Comparison of ENCODE assay signal across 8 cellular contexts in the genomic region with DNA sequence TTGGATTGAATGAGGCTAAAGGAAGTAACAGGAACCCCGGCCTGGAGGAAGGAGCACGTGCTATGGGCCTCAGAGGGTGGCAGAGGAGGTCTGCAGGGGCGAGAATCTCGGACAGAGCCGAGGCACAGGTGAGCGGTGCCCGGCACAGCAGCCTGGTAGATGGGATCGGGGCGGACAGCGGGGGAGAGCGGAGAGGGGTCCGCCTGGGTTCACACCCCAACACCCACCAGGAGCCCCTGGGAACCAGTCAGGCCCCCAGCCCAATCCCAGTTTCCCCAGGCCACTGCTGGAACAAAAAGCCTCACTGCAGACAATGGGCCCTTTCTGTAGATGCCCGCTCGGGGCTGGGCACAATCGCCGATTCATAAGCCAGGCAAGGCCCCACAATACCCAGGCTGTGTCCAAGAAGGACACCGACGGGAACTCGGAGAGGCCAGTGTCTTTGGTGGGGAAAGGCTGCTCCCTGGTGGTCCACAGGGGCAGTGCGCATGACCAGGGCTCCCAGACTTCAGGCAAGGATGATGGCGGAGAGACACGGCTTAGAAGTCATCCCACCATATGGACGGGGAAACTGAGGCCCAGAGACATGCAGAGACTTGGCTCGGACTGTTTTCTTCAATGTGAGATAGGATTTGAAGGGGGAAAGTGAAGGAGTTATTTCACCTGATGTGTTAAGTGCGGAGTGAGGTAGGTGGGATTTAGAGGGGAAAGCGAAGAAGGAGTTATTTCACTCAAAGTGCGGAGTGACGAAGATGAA.
DNase-seq lines count a peak whose midpoint lies in the region; ATAC-seq, FAIRE-seq and TF ChIP-seq lines count a peak whose summit lies in the region.

No MANE protein-coding gene starts in this region.

- no peak overlapping the region for H3K56ac ChIP-seq in H9 (ENCODE audit: insufficient read length, low read depth, low read length)

- H2AFZ ChIP-seq in H9 (ENCODE audit: low read length) (no peak overlapping the region), HepG2 (ENCODE audit: low read length) (no peak overlapping the region)

- H3K4me3 Mint-ChIP-seq in H9 (no peak overlapping the region), chondrocyte (ENCODE audit: unreplicated experiment) (no peak overlapping the region)
- H3K4me3 Mint-ChIP-seq in activated CD4-positive, alpha-beta T cell treated with anti-CD3 and anti-CD28 coated beads for 36 hours = no peak overlapping the region

- TF ChIP-seq POLR2A in HepG2 (IDR thresholded peaks at IDR 0.05; ENCODE audit: insufficient read depth in 1 of 2, low read depth in 2 of 2, low read length in 2 of 2) = no peak

- H3K36me3 Mint-ChIP-seq in H9 (ENCODE audit: insufficient read depth in 1 of 3, low read depth in 3 of 3) (no peaks in the 10 kb centered on the region), chondrocyte (ENCODE audit: low read depth) (no peaks in the 10 kb centered on the region)
- H3K36me3 Mint-ChIP-seq in activated CD4-positive, alpha-beta T cell treated with anti-CD3 and anti-CD28 coated beads for 36 hours (ENCODE audit: low read depth) = no peaks in the 10 kb centered on the region

- CTCF ChIA-PET in activated CD4-positive, alpha-beta T cell treated with anti-CD3 and anti-CD28 coated beads for 36 hours (lab: Charles Lee) = interaction anchor here (0.7 to 1.6 kb wide), 6 partner anchors 11 to 516 kb away, joined by 3 to 8 read pairs (median 4); no protein-coding TSS in a partner anchor
- CTCF ChIA-PET in HepG2 (lab: Yijun Ruan, JAX; ENCODE audit: low intra/inter-chr PET ratio, low total read pairs) = interaction anchor here (1.1 to 2.6 kb wide), 3 partner anchors 420 to 516 kb away, joined by 3 to 22 read pairs (median 15); no protein-coding TSS in a partner anchor

- no peak overlapping the region for H2BK12ac ChIP-seq in H9 (ENCODE audit: insufficient read length, low read depth, low read length)

- peak; percentile 70 for ATAC-seq in activated CD4-positive, alpha-beta T cell treated with anti-CD3 and anti-CD28 coated beads for 36 hours
- peak; percentile 94 for ATAC-seq in HepG2
- ATAC-seq in GM21825 (IDR thresholded peaks at IDR 0.05; ENCODE audit: unreplicated experiment) = no peak

- H3K27ac ChIP-seq in H9 (ENCODE audit: insufficient read length, low read depth, low read length) (no peak overlapping the region), HepG2 (ENCODE audit: extremely low read length, insufficient read depth, low read length) (no peak overlapping the region)

- H3T11ph ChIP-seq in H9 (ENCODE audit: low read length) = no peak overlapping the region

- H3K79me2 ChIP-seq in H9 (ENCODE audit: insufficient read depth, low read length) (no peaks in the 10 kb centered on the region), HepG2 (ENCODE audit: insufficient read depth, low read length) (no peaks in the 10 kb centered on the region)

- H3K79me1 ChIP-seq in H9 (ENCODE audit: insufficient read depth, low read depth, low read length, poor library complexity, severe bottlenecking) = no peaks in the 10 kb centered on the region

- peak; percentile 98 for TF ChIP-seq CTCF in H9 (conservative IDR thresholded peaks at IDR 0.05)
- TF ChIP-seq CTCF in chondrocyte (IDR thresholded peaks at IDR 0.05) = peak; percentile 95
- peak; percentile 97 for TF ChIP-seq CTCF in HepG2 (CRISPR knock-in tag; IDR thresholded peaks at IDR 0.05)

- no peak overlapping the region for H2AK5ac ChIP-seq in H9 (ENCODE audit: insufficient read length, low read length)

- H3K9me3 ChIP-seq in H9 (ENCODE audit: control insufficient read depth, low read depth, low read length) = no peaks in the 10 kb centered on the region
- H3K9me3 ChIP-seq in HepG2 (ENCODE audit: low read length) = no peaks in the 10 kb centered on the region

- H3K36me3 ChIP-seq in HepG2 (replicated peaks in 1 of 2; ENCODE audit: control insufficient read depth in 1 of 2, insufficient read depth in 2 of 2, low read length in 2 of 2) = no peaks in the 10 kb centered on the region

- POLR2A ChIA-PET in activated CD4-positive, alpha-beta T cell treated with anti-CD3 and anti-CD28 coated beads for 36 hours (lab: Charles Lee) = no interaction called here
- POLR2A ChIA-PET in HepG2 (lab: Yijun Ruan, JAX) = no interaction called here

- peak; percentile 92 for TF ChIP-seq RAD21 in HepG2 (CRISPR knock-in tag; IDR thresholded peaks at IDR 0.05)

- no peak overlapping the region for H2BK20ac ChIP-seq in H9 (ENCODE audit: low read depth, low read length, poor library complexity, severe bottlenecking)

- BruUV-seq in HepG2 (replicated peaks; lab: Mats Ljungman, UMichigan) = no TSS peak

- no peak overlapping the region for H4K8ac ChIP-seq in H9 (replicated peaks; ENCODE audit: insufficient read length, low read depth, low read length)

- intact Hi-C loops in activated CD4-positive, alpha-beta T cell treated with anti-CD3 and anti-CD28 coated beads for 36 hours (cut with DNase I, micrococcal nuclease) = loop anchor here (1.0 to 5.0 kb wide), 7 partner anchors 172 to 1262 kb away; no protein-coding TSS in a partner anchor
- intact Hi-C loops in HepG2 (cut with micrococcal nuclease; ENCODE audit: unreplicated experiment) = loop anchor here (1.0 kb wide), 1 partner anchor 426 kb away; no protein-coding TSS in a partner anchor

- FAIRE-seq in HepG2 (lab: Jason Lieb, UNC) = peak; percentile 63

- no peak overlapping the region for H4K5ac ChIP-seq in H9 (ENCODE audit: insufficient read length, low read depth, low read length)

- H3K27me3 ChIP-seq in H9 (ENCODE audit: insufficient read depth, low read length) (no peaks in the 10 kb centered on the region), HepG2 (ENCODE audit: control insufficient read depth in 1 of 2, insufficient read depth in 2 of 2, low read length in 2 of 2) (peaks cover 0 to 11% of the 10 kb centered on the region in 2 experiments; a peak in 1 of 5 replicates)

- no peak overlapping the region for H3K27ac Mint-ChIP-seq in H9
- no peak overlapping the region for H3K27ac Mint-ChIP-seq in activated CD4-positive, alpha-beta T cell treated with anti-CD3 and anti-CD28 coated beads for 36 hours
- H3K27ac Mint-ChIP-seq in chondrocyte (ENCODE audit: unreplicated experiment) = no peak overlapping the region

- DNase-seq in COLO668 (lab: John Stamatoyannopoulos, UW; ENCODE audit: unreplicated experiment) = peak; percentile 29
- peak; percentile 86 for DNase-seq in H9
- peak; percentile 31 for DNase-seq in NCI-H2171 treated with DMSO at 0.1 percent for 48 hours (lab: John Stamatoyannopoulos, UW)
- DNase-seq in activated CD4-positive, alpha-beta T cell treated with anti-CD3 and anti-CD28 coated beads for 36 hours = peak; percentile 79
- DNase-seq in chondrocyte (ENCODE audit: low spot score) = peak; percentile 81
- DNase-seq in HepG2 (ENCODE audit: low spot score) = peak; percentile 36
- DNase-seq in stimulated activated CD4-positive, alpha-beta T cell treated with anti-CD3 and anti-CD28 coated beads, Interleukin-4, amount 100 ng/mL, for 4 hours = peak; percentile 40 to 67

- in situ Hi-C loops in HepG2 (cut with HindIII; ENCODE audit: extremely low pct_ligation_motif_present, low pct_unique_long_range_greater_than_20kb) = loop anchor here (25.0 kb wide), 1 partner anchor 922 kb away; no protein-coding TSS in a partner anchor

- TF ChIP-seq EP300 in HepG2 (IDR thresholded peaks at IDR 0.05; ENCODE audit: low read depth in 2 of 2, low read length in 2 of 2) (no peak), HepG2 (CRISPR knock-in tag; IDR thresholded peaks at IDR 0.05; ENCODE audit: borderline replicate concordance) (no peak)

- H3K9me3 Mint-ChIP-seq in H9 = no peaks in the 10 kb centered on the region; a peak in 1 of 5 replicates
- H3K9me3 Mint-ChIP-seq in activated CD4-positive, alpha-beta T cell treated with anti-CD3 and anti-CD28 coated beads for 36 hours (ENCODE audit: low read depth) = no peaks in the 10 kb centered on the region
- no peaks in the 10 kb centered on the region for H3K9me3 Mint-ChIP-seq in chondrocyte (ENCODE audit: low read depth)

- H4K91ac ChIP-seq in H9 (ENCODE audit: insufficient read length, low read depth, low read length) = no peak overlapping the region

- H3K14ac ChIP-seq in H9 (ENCODE audit: insufficient read depth, low read length) = no peak overlapping the region

- peaks cover 2 to 10% of the 10 kb centered on the region in 2 experiments; a peak in 1 of 4 replicates for H3K4me1 Mint-ChIP-seq in H9
- no peaks in the 10 kb centered on the region for H3K4me1 Mint-ChIP-seq in activated CD4-positive, alpha-beta T cell treated with anti-CD3 and anti-CD28 coated beads for 36 hours
- H3K4me1 Mint-ChIP-seq in chondrocyte (ENCODE audit: low read depth) = no peaks in the 10 kb centered on the region

- H3K23ac ChIP-seq in H9 (ENCODE audit: insufficient read length, low read depth, low read length) = no peak overlapping the region

- H3K9ac ChIP-seq in H9 (ENCODE audit: extremely low read depth, insufficient read length, low read length) = no peak overlapping the region
- no peak overlapping the region for H3K9ac ChIP-seq in HepG2 (ENCODE audit: insufficient read depth, low read depth, low read length)

- H3K4me1 ChIP-seq in H9 (ENCODE audit: insufficient read depth, low read length) (no peaks in the 10 kb centered on the region), HepG2 (ENCODE audit: insufficient read depth, low read length) (no peaks in the 10 kb centered on the region)

- WGBS in H9 (ENCODE audit: extremely low coverage, insufficient read length, low lambda C conversion rate) = 100% methylated on average over 1 of the region's 28 CpGs
- WGBS in HepG2 (ENCODE audit: low lambda C conversion rate) = 30% methylated on average over 19 of the region's 28 CpGs

- no peaks in the 10 kb centered on the region for H3K23me2 ChIP-seq in H9 (ENCODE audit: insufficient read length, low read depth, low read length, poor library complexity, severe bottlenecking)

- no peak overlapping the region for H2BK120ac ChIP-seq in H9 (ENCODE audit: low read depth, low read length, poor library complexity, severe bottlenecking)

- H2BK15ac ChIP-seq in H9 (ENCODE audit: low read depth, low read length) = no peak overlapping the region

- peaks cover 9% of the 10 kb centered on the region for H3K27me3 Mint-ChIP-seq in H9 (ENCODE audit: low read depth)
- peaks cover 15% of the 10 kb centered on the region for H3K27me3 Mint-ChIP-seq in activated CD4-positive, alpha-beta T cell treated with anti-CD3 and anti-CD28 coated beads for 36 hours
- H3K27me3 Mint-ChIP-seq in chondrocyte (ENCODE audit: low read depth) = peaks cover 24% of the 10 kb centered on the region

- H2BK5ac ChIP-seq in H9 (ENCODE audit: insufficient read length, low read length) = no peak overlapping the region

- no peak overlapping the region for H3K4me3 ChIP-seq in HepG2 (replicated peaks in 1 of 3; ENCODE audit: insufficient read depth in 1 of 3, low read depth in 2 of 3, low read length in 3 of 3)

- H3K18ac ChIP-seq in H9 (ENCODE audit: insufficient read length, low read depth, low read length) = no peak overlapping the region

- no peaks in the 10 kb centered on the region for H4K20me1 ChIP-seq in H9 (ENCODE audit: control insufficient read depth, insufficient read depth, insufficient read length)
- H4K20me1 ChIP-seq in HepG2 (ENCODE audit: insufficient read depth, low read length) = no peaks in the 10 kb centered on the region

- H3K4me2 ChIP-seq in H9 (ENCODE audit: insufficient read depth, insufficient read length, low read length) (no peak overlapping the region), HepG2 (ENCODE audit: low read depth, low read length) (no peak overlapping the region)

- H3K4ac ChIP-seq in H9 (ENCODE audit: low read depth, low read length) = no peak overlapping the region

Comparison
In these comparisons a context has a peak if more than half of its experiments do, and no peak if none do; other contexts are left out.
1. DNase-seq: peak in every context shown above with its lines; median percentile 86 in H9; 81 in chondrocyte; 79 in activated CD4-positive, alpha-beta T cell treated with anti-CD3 and anti-CD28 coated beads for 36 hours; 54 in stimulated activated CD4-positive, alpha-beta T cell treated with anti-CD3 and anti-CD28 coated beads, Interleukin-4, amount 100 ng/mL, for 4 hours; 36 in HepG2; 31 in NCI-H2171 treated with DMSO at 0.1 percent for 48 hours; 29 in COLO668.